In the genomic region with DNA sequence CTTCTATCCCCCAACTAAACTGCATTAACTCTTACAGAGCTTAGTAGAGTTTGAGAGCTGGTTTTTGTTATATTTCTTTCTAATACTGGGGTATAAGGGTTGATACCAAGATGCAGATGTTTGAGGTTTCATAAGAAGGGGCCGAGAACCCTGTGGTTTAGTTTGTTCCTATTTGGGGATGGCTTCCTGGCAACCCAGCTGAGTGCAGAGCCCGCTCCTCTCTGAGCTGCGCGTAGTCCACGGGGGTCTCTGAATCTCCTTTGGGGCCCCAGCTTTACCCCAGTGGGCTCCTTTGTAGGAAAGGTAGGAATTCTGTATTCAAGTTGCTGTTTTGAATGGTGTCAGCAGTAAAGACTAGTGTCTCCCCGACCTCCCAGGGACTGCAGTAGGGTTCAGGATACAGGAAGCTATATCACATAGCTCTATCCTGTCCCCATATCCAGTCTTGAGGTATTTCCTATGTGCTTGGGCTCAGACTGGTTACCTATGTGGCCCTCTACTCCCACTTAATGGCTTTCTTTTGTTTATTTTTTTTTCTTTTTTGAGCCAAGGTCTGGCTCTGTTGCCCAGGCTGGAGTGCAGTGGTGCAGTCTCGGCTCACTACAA, we compare ENCODE assay signal across 10 cellular contexts. TPM values are rescaled to one million over a fixed set of nuclear protein-coding genes. Genes with fewer than 3 reads are reported as not detected.
DNase-seq lines count a peak whose midpoint lies in the region; ATAC-seq and TF ChIP-seq lines count a peak whose summit lies in the region.
"Had no signal": no experiment of that assay in that cellular context is flagged by ENCODE, and none has a peak within 500 bp of the region (broad histone marks: within the 10 kb centered on the region; RNA-seq: fewer than 3 reads in every experiment).

No MANE protein-coding gene starts in this region.

- H3K4me1 Mint-ChIP-seq in CD4-positive, alpha-beta memory T cell, result peaks cover 30 to 61% (median 46%) of the 10 kb centered on the region in 4 donors
- H3K4me1 Mint-ChIP-seq in endodermal cell, result peaks cover 25% of the 10 kb centered on the region

- POLR2A ChIA-PET in CD4-positive, alpha-beta memory T cell (lab: Charles Lee; ENCODE audit: partially characterized antibody), result interaction anchor here (1.1 to 2.6 kb wide), 2 partner anchors 25 to 89 kb away, joined by 6 to 9 read pairs; a partner anchor contains a TSS

- intact Hi-C loops in CD4-positive, alpha-beta memory T cell (cut with micrococcal nuclease), result loop anchor here (5.0 kb wide), 1 partner anchor 34 kb away; no protein-coding TSS in a partner anchor

- no peaks in the 10 kb centered on the region for H3K36me3 ChIP-seq in CD4-positive, alpha-beta memory T cell (ENCODE audit: insufficient read depth, low read length)
- H3K36me3 ChIP-seq in endodermal cell (ENCODE audit: control insufficient read depth, insufficient read depth, low read length), result no peaks in the 10 kb centered on the region
- H3K36me3 ChIP-seq: ascending aorta had no signal

- no peaks in the 10 kb centered on the region for H3K9me3 ChIP-seq in CD4-positive, alpha-beta memory T cell (ENCODE audit: control insufficient read depth in 1 of 2, low read length in 2 of 2)
- H3K9me3 ChIP-seq in endodermal cell (ENCODE audit: control insufficient read depth, low read length), result peaks cover 13% of the 10 kb centered on the region
- H3K9me3 ChIP-seq: ascending aorta had no signal

- H3K9me3 Mint-ChIP-seq in CD4-positive, alpha-beta memory T cell, result peaks cover 0 to 13% (median 4%) of the 10 kb centered on the region in 8 donors
- H3K9me3 Mint-ChIP-seq in endodermal cell, result peaks cover 5% of the 10 kb centered on the region

- peak overlapping the region in 3 of 8 donors; percentile 7 to 48 (median 26) for H3K4me3 Mint-ChIP-seq in CD4-positive, alpha-beta memory T cell
- H3K4me3 Mint-ChIP-seq in endodermal cell, result no peak overlapping the region

- peak; percentile 57 for ATAC-seq in GM19351 (IDR thresholded peaks at IDR 0.05; ENCODE audit: unreplicated experiment)
- peak; percentile 56 for ATAC-seq in HG03135 (IDR thresholded peaks at IDR 0.05; ENCODE audit: unreplicated experiment)

- no peak overlapping the region for H3K4me3 ChIP-seq in CD4-positive, alpha-beta memory T cell (ENCODE audit: low read length in 2 of 2)
- H3K4me3 ChIP-seq in choroid plexus epithelial cell (ENCODE audit: low read depth, low read length) (no peak overlapping the region), endodermal cell (ENCODE audit: low read length) (no peak overlapping the region)
- H3K4me3 ChIP-seq: ascending aorta had no signal

- H3K27ac ChIP-seq in CD4-positive, alpha-beta memory T cell (ENCODE audit: low read depth, low read length), result no peak overlapping the region
- H3K27ac ChIP-seq in endodermal cell (ENCODE audit: low read depth, low read length), result no peak overlapping the region
- H3K27ac ChIP-seq: ascending aorta had no signal

- no peak for DNase-seq in CD4-positive, alpha-beta memory T cell
- peak; percentile 60 for DNase-seq in choroid plexus epithelial cell (ENCODE audit: low read depth)
- DNase-seq in endodermal cell, result no peak
- no peak for DNase-seq in kidney tubule cell (ENCODE audit: low spot score)
- DNase-seq in NCI-H2227 (lab: John Stamatoyannopoulos, UW; ENCODE audit: unreplicated experiment), result no peak
- no peak for DNase-seq in NCI-H82 treated with DMSO at 0.1 percent for 48 hours (lab: John Stamatoyannopoulos, UW; ENCODE audit: unreplicated experiment)

- H3K27ac Mint-ChIP-seq in CD4-positive, alpha-beta memory T cell, result peak overlapping the region in 4 of 7 donors; percentile 19 to 43 (median 36)
- H3K27ac Mint-ChIP-seq in endodermal cell, result no peak overlapping the region

- no peaks in the 10 kb centered on the region for H3K27me3 ChIP-seq in CD4-positive, alpha-beta memory T cell (ENCODE audit: insufficient read depth, low read length)
- H3K27me3 ChIP-seq in endodermal cell (ENCODE audit: control insufficient read depth, insufficient read depth, low read length, poor library complexity, severe bottlenecking), result peaks cover 14% of the 10 kb centered on the region
- H3K27me3 ChIP-seq: ascending aorta had no signal

- CTCF ChIA-PET in CD4-positive, alpha-beta memory T cell (lab: Charles Lee; ENCODE audit: partially characterized antibody), result interaction anchor here (0.8 to 1.3 kb wide), 4 partner anchors 10 to 34 kb away, joined by 3 to 4 read pairs (median 4); no protein-coding TSS in a partner anchor

- H3K36me3 Mint-ChIP-seq in CD4-positive, alpha-beta memory T cell, result peaks cover 36 to 40% of the 10 kb centered on the region in 2 donors
- no peaks in the 10 kb centered on the region for H3K36me3 Mint-ChIP-seq in endodermal cell (ENCODE audit: low read depth)

- TF ChIP-seq CTCF in choroid plexus epithelial cell (conservative IDR thresholded peaks at IDR 0.05; ENCODE audit: low read depth, low read length) (no peak), endodermal cell (conservative IDR thresholded peaks at IDR 0.05) (no peak)

- peaks cover 38% of the 10 kb centered on the region for H3K4me1 ChIP-seq in CD4-positive, alpha-beta memory T cell (ENCODE audit: insufficient read depth, low read length)
- no peaks in the 10 kb centered on the region for H3K4me1 ChIP-seq in endodermal cell (ENCODE audit: control insufficient read depth, insufficient read depth, low read length)
- H3K4me1 ChIP-seq: ascending aorta had no signal

- H3K9ac ChIP-seq in endodermal cell (ENCODE audit: extremely low read depth, low read length, poor library complexity, severe bottlenecking), result no peak overlapping the region

- no peaks in the 10 kb centered on the region for H3K27me3 Mint-ChIP-seq in CD4-positive, alpha-beta memory T cell
- H3K27me3 Mint-ChIP-seq in endodermal cell (ENCODE audit: insufficient read depth), result peaks cover 83% of the 10 kb centered on the region
- H3K27me3 Mint-ChIP-seq: IgD-negative memory B cell had no signal

- WGBS in endodermal cell (ENCODE audit: insufficient coverage in 1 of 2, insufficient read length in 1 of 2), 2 experiments, result 90 to 95% methylated on average over 5 to 7 of the region's 7 CpGs

RNA-seq across cellular contexts. Expression of a gene that starts 25.4 kb away (rescaled TPM):
- 10 to 100 TPM; 26.4 to 27.6 TPM for total RNA-seq in CD4-positive, alpha-beta memory T cell
- 1 to 10 TPM; 2.9 to 8.3 TPM for polyA plus RNA-seq in CD4-positive, alpha-beta memory T cell
- 1 to 10 TPM; 1.6 to 1.9 TPM for total RNA-seq in endodermal cell
- 10.2 TPM for polyA plus RNA-seq in endodermal cell (2013, experiment 1 of 2)
- polyA plus RNA-seq in endodermal cell (2013, experiment 2 of 2), result 9.9 TPM

Comparison
In these comparisons a context has a peak if more than half of its experiments do, and no peak if none do; other contexts are left out.
1. RNA of a gene that starts 25.4 kb away (total RNA-seq): 26.4 to 27.6 TPM in CD4-positive, alpha-beta memory T cell; 1.6 to 1.9 TPM in endodermal cell; every median in the first group is over 4 times any median in the second.